26 cellular contexts compared by ENCODE assay signal in the genomic region with DNA sequence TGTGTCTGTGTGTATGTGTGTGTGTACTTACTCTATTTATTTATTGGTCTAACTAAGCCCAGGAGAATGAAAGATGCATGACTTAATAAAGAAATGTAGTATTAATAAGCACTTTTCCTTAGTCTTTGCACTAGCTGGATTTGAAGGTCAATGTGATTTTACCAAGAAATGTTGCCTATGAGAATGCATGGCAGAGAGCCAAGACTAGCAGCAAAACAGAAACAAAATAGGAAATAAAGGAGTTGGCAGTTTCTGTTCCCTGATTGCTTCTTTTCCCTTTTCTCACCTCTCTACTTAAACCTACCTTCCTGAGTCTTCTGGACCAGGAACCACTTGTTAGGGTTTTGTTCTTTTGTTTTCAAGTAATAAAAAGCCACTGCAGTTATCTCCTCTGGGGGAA.
DNase-seq lines count a peak whose midpoint lies in the region; ATAC-seq and TF ChIP-seq lines count a peak whose summit lies in the region.
"Had no signal": no experiment of that assay in that cellular context is flagged by ENCODE, and none has a peak within 500 bp of the region (broad histone marks: within the 10 kb centered on the region; RNA-seq: fewer than 3 reads in every experiment).

No MANE protein-coding gene starts in this region.

- DNase-seq in LHCN-M2 (ENCODE audit: low read depth) (peak; percentile 18), adrenal gland (peak in 5 of 7 donors; percentile 13 to 41 (median 16)), fibroblast of peridontal ligament (ENCODE audit: extremely low read depth) (peak; percentile 36), renal cortical epithelial cell (ENCODE audit: low read depth) (peak; percentile 4), cerebellum (ENCODE audit: low spot score) (no peak), HUDEP-2 (lab: John Stamatoyannopoulos, UW; ENCODE audit: unreplicated experiment in 76 of 76) (no peak)
- DNase-seq in activated T-cell treated with anti-CD3 and anti-CD28 coated beads, Interleukin-2, amount 50 U/mL, for 4 hours, result no peak
- DNase-seq: activated CD8-positive, alpha-beta T cell treated with anti-CD3 and anti-CD28 coated beads, Interleukin-2, amount 10 ng/mL, durations not matched to agents 7 days and 5 days; activated naive CD4-positive, alpha-beta T cell; anterior cingulate cortex; CD4-positive, alpha-beta T cell; DMS153; effector CD8-positive, alpha-beta T cell; H7; NCI-H1417; NCI-H2171 treated with DMSO at 0.1 percent for 48 hours; NCI-H526; stimulated activated CD4-positive, alpha-beta T cell treated with anti-CD3 and anti-CD28 coated beads, Interleukin-2, amount 100 ng/mL, for 24 hours had no signal

- H3K27me3 Mint-ChIP-seq in activated T-cell treated with anti-CD3 and anti-CD28 coated beads, Interleukin-2, amount 50 U/mL, for 4 hours (ENCODE audit: low read depth), result peaks cover 8% of the 10 kb centered on the region
- H3K27me3 Mint-ChIP-seq: central memory CD8-positive, alpha-beta T cell; stimulated activated memory B cell treated with anti-CD40 and anti-IgM and Interleukin-4, amounts not matched to agents 10 μg/mL and 1 μg/mL and 100 μg/mL, for 72 hours had no signal

- intact Hi-C loops in adrenal gland (cut with DNase I), result no loop called here

- TF ChIP-seq POLR2A in adrenal gland (IDR thresholded peaks at IDR 0.05), result no peak

- no peaks in the 10 kb centered on the region for H3K36me3 Mint-ChIP-seq in activated T-cell treated with anti-CD3 and anti-CD28 coated beads, Interleukin-2, amount 50 U/mL, for 4 hours (ENCODE audit: insufficient read depth)
- H3K36me3 Mint-ChIP-seq: stimulated activated memory B cell treated with anti-CD40 and anti-IgM and Interleukin-4, amounts not matched to agents 10 μg/mL and 1 μg/mL and 100 μg/mL, for 72 hours had no signal

- H3K27ac ChIP-seq in adrenal gland, result no peak overlapping the region
- H3K27ac ChIP-seq: skin epidermis, vagina had no signal

- no peaks in the 10 kb centered on the region for H3K9me3 Mint-ChIP-seq in activated T-cell treated with anti-CD3 and anti-CD28 coated beads, Interleukin-2, amount 50 U/mL, for 4 hours
- H3K9me3 Mint-ChIP-seq: CD4-positive, alpha-beta T cell; stimulated activated memory B cell treated with anti-CD40 and anti-IgM and Interleukin-4, amounts not matched to agents 10 μg/mL and 1 μg/mL and 100 μg/mL, for 72 hours had no signal

- H3K9me3 ChIP-seq in adrenal gland (replicated peaks in 1 of 3), result no peaks in the 10 kb centered on the region
- H3K9me3 ChIP-seq: vagina had no signal

- TF ChIP-seq CTCF in adrenal gland (IDR thresholded peaks at IDR 0.05), result no peak

- no peak overlapping the region for H3K4me3 ChIP-seq in adrenal gland
- H3K4me3 ChIP-seq: skin epidermis, vagina had no signal

- no peak for ATAC-seq in activated T-cell treated with anti-CD3 and anti-CD28 coated beads, Interleukin-2, amount 50 U/mL, for 4 hours
- ATAC-seq: activated CD4-positive, CD25-positive, alpha-beta regulatory T cell treated with anti-CD3 and anti-CD28 coated beads, Interleukin-2, amount 50 U/mL, for 24 hours; activated CD8-positive, alpha-beta T cell treated with anti-CD3 and anti-CD28 coated beads, Interleukin-2, amount 10 ng/mL, durations not matched to agents 7 days and 5 days; HepG2; left lobe of liver; Right ventricle myocardium inferior; stimulated activated memory B cell treated with anti-CD40 and anti-IgM and Interleukin-4, amounts not matched to agents 10 μg/mL and 1 μg/mL and 100 μg/mL, for 72 hours had no signal

- H3K4me1 Mint-ChIP-seq in activated T-cell treated with anti-CD3 and anti-CD28 coated beads, Interleukin-2, amount 50 U/mL, for 4 hours (ENCODE audit: low read depth), result no peaks in the 10 kb centered on the region
- H3K4me1 Mint-ChIP-seq: central memory CD8-positive, alpha-beta T cell; stimulated activated memory B cell treated with anti-CD40 and anti-IgM and Interleukin-4, amounts not matched to agents 10 μg/mL and 1 μg/mL and 100 μg/mL, for 72 hours had no signal

- H3K36me3 ChIP-seq in adrenal gland (replicated peaks in 1 of 2), result no peaks in the 10 kb centered on the region
- H3K36me3 ChIP-seq: vagina had no signal

- peaks cover 0 to 10% of the 10 kb centered on the region in 2 donors for H3K4me1 ChIP-seq in adrenal gland (replicated peaks in 1 of 2)
- H3K4me1 ChIP-seq: vagina had no signal

- no peak overlapping the region for H3K4me3 Mint-ChIP-seq in activated T-cell treated with anti-CD3 and anti-CD28 coated beads, Interleukin-2, amount 50 U/mL, for 4 hours
- H3K4me3 Mint-ChIP-seq: activated CD8-positive, alpha-beta T cell treated with anti-CD3 and anti-CD28 coated beads, Interleukin-2, amount 10 ng/mL, durations not matched to agents 7 days and 5 days; CD4-positive, alpha-beta T cell; central memory CD8-positive, alpha-beta T cell; stimulated activated memory B cell treated with anti-CD40 and anti-IgM and Interleukin-4, amounts not matched to agents 10 μg/mL and 1 μg/mL and 100 μg/mL, for 72 hours had no signal

- H3K27me3 ChIP-seq in adrenal gland, result no peaks in the 10 kb centered on the region
- H3K27me3 ChIP-seq: vagina had no signal

Comparison
In these comparisons a context has a peak if more than half of its experiments do, and no peak if none do; other contexts are left out.
1. DNase-seq: peak in LHCN-M2 (single experiment), adrenal gland (5 of 7), fibroblast of peridontal ligament (single experiment) and renal cortical epithelial cell (single experiment); none in cerebellum (single experiment), activated T-cell treated with anti-CD3 and anti-CD28 coated beads, Interleukin-2, amount 50 U/mL, for 4 hours (single experiment) and HUDEP-2 (0 of 76).